In genomic region chr6:1947922-1948321, GRCh38 we compare ENCODE assay signal across 7 cellular contexts.
"Had no signal": no experiment of that assay in that cellular context is flagged by ENCODE, and none has a peak within 500 bp of the region (broad histone marks: within the 10 kb centered on the region; RNA-seq: fewer than 3 reads in every experiment).

No MANE protein-coding gene starts in this region.

- DNase-seq: IMR-90, KBM-7, KG1 had no signal

- H3K4me2 ChIP-seq: KMS-11 had no signal

- H3K9me3 Mint-ChIP-seq: IgD-negative memory B cell had no signal

- H3K4me1 Mint-ChIP-seq: IgD-negative memory B cell had no signal

- FAIRE-seq: HTR-8/SVneo had no signal

- H3K27ac ChIP-seq: HL-60, KMS-11 had no signal

- H3K9ac ChIP-seq: KMS-11 had no signal

- H3K27me3 Mint-ChIP-seq: IgD-negative memory B cell had no signal

- H3K27ac Mint-ChIP-seq: IgD-negative memory B cell had no signal

- H3K4me3 Mint-ChIP-seq: IgD-negative memory B cell had no signal
